In genomic region chr10:70568781-70569495, GRCh38 we compare ENCODE assay signal across 16 cellular contexts. TPM values are rescaled to one million over a fixed set of nuclear protein-coding genes. Genes with fewer than 3 reads are reported as not detected.
DNase-seq lines count a peak whose midpoint lies in the region; ATAC-seq and TF ChIP-seq lines count a peak whose summit lies in the region.
"Had no signal": no experiment of that assay in that cellular context is flagged by ENCODE, and none has a peak within 500 bp of the region (broad histone marks: within the 10 kb centered on the region; RNA-seq: fewer than 3 reads in every experiment).

No MANE protein-coding gene starts in this region.

- H3K4me1 Mint-ChIP-seq in activated T-helper 2 cell treated with anti-CD3 and anti-CD28 coated beads, Interferon-gamma antibody, Interleukin-2, Interleukin-4, amounts not matched to agents 10 μg/mL and 5 μg/mL and 100 μg/mL, durations not matched to agents 14 hours and 24 hours and 36 hours (ENCODE audit: low read depth): peaks cover 6% of the 10 kb centered on the region
- H3K4me1 Mint-ChIP-seq: GM23338 had no signal

- H2AFZ ChIP-seq in DND-41 (ENCODE audit: low read depth, low read length): no peak overlapping the region
- H2AFZ ChIP-seq: GM23338 had no signal

- no peak overlapping the region for H3K27ac Mint-ChIP-seq in activated T-helper 2 cell treated with anti-CD3 and anti-CD28 coated beads, Interferon-gamma antibody, Interleukin-2, Interleukin-4, amounts not matched to agents 10 μg/mL and 5 μg/mL and 100 μg/mL, durations not matched to agents 14 hours and 24 hours and 36 hours
- H3K27ac Mint-ChIP-seq: B cell, CD14-positive monocyte, GM23338, IgD-negative memory B cell had no signal

- no peaks in the 10 kb centered on the region for H3K9me3 ChIP-seq in BLaER1
- no peaks in the 10 kb centered on the region for H3K9me3 ChIP-seq in DND-41 (ENCODE audit: insufficient read depth, low read length, severe bottlenecking)
- H3K9me3 ChIP-seq: Caco-2 had no signal

- H3K36me3 ChIP-seq in BLaER1 (peaks cover 66% of the 10 kb centered on the region), DND-41 (ENCODE audit: insufficient read depth, low read length) (peaks cover 2% of the 10 kb centered on the region; the same call in 1 of the 2 replicates)

- no peak overlapping the region for H3K27ac ChIP-seq in BLaER1
- peak overlapping the region; percentile 37; the same call in 1 of the 2 replicates for H3K27ac ChIP-seq in DND-41 (ENCODE audit: low read length)

- no peaks in the 10 kb centered on the region for H3K9me3 Mint-ChIP-seq in activated T-helper 2 cell treated with anti-CD3 and anti-CD28 coated beads, Interferon-gamma antibody, Interleukin-2, Interleukin-4, amounts not matched to agents 10 μg/mL and 5 μg/mL and 100 μg/mL, durations not matched to agents 14 hours and 24 hours and 36 hours
- H3K9me3 Mint-ChIP-seq: CD8-positive, alpha-beta memory T cell; GM23338; IgD-negative memory B cell had no signal

- TF ChIP-seq CTCF in DND-41 (IDR thresholded peaks at IDR 0.05; ENCODE audit: borderline replicate concordance, extremely low read depth, low read length, poor library complexity, severe bottlenecking): no peak

- ATAC-seq in DND-41 (ENCODE audit: insufficient read depth, low read depth) (no peak), GM19324 (IDR thresholded peaks at IDR 0.05; ENCODE audit: low FRiP score, unreplicated experiment) (no peak)
- ATAC-seq: GM23338 had no signal

- H3K36me3 Mint-ChIP-seq in activated T-helper 2 cell treated with anti-CD3 and anti-CD28 coated beads, Interferon-gamma antibody, Interleukin-2, Interleukin-4, amounts not matched to agents 10 μg/mL and 5 μg/mL and 100 μg/mL, durations not matched to agents 14 hours and 24 hours and 36 hours (ENCODE audit: low read depth): no peaks in the 10 kb centered on the region
- H3K36me3 Mint-ChIP-seq: CD8-positive, alpha-beta memory T cell had no signal

- H3K9ac ChIP-seq in BLaER1 (no peak overlapping the region), DND-41 (ENCODE audit: low read depth, low read length) (no peak overlapping the region)

- H3K4me2 ChIP-seq in BLaER1 (peak overlapping the region; percentile 55), DND-41 (ENCODE audit: insufficient read depth, low read length) (no peak overlapping the region)
- H3K4me2 ChIP-seq: GM23338 had no signal

- no peak overlapping the region for H3K4me3 Mint-ChIP-seq in activated T-helper 2 cell treated with anti-CD3 and anti-CD28 coated beads, Interferon-gamma antibody, Interleukin-2, Interleukin-4, amounts not matched to agents 10 μg/mL and 5 μg/mL and 100 μg/mL, durations not matched to agents 14 hours and 24 hours and 36 hours (ENCODE audit: low read depth)
- H3K4me3 Mint-ChIP-seq: B cell, CD14-positive monocyte, GM23338, IgD-negative memory B cell had no signal

- H3K27me3 ChIP-seq in BLaER1 (no peaks in the 10 kb centered on the region), DND-41 (ENCODE audit: insufficient read depth, low read length, poor library complexity) (no peaks in the 10 kb centered on the region)

- H3K4me1 ChIP-seq in BLaER1 (peaks cover 44% of the 10 kb centered on the region), DND-41 (ENCODE audit: insufficient read depth, low read length) (peaks cover 17% of the 10 kb centered on the region)
- H3K4me1 ChIP-seq: Caco-2 had no signal

- peaks cover 21% of the 10 kb centered on the region for H3K27me3 Mint-ChIP-seq in activated T-helper 2 cell treated with anti-CD3 and anti-CD28 coated beads, Interferon-gamma antibody, Interleukin-2, Interleukin-4, amounts not matched to agents 10 μg/mL and 5 μg/mL and 100 μg/mL, durations not matched to agents 14 hours and 24 hours and 36 hours (ENCODE audit: low read depth)
- H3K27me3 Mint-ChIP-seq: B cell; CD8-positive, alpha-beta memory T cell had no signal

- no peaks in the 10 kb centered on the region for H3K79me2 ChIP-seq in DND-41 (ENCODE audit: insufficient read depth, low read length)

- no peak for DNase-seq in DND-41
- DNase-seq in cerebellar cortex (ENCODE audit: low spot score): peak; percentile 67
- peak; percentile 40 for DNase-seq in retina
- no peak for DNase-seq in activated T-helper 2 cell treated with anti-CD3 and anti-CD28 coated beads, Interferon-gamma antibody, Interleukin-2, Interleukin-4, amounts not matched to agents 10 μg/mL and 5 μg/mL and 100 μg/mL, durations not matched to agents 14 hours and 24 hours and 36 hours (ENCODE audit: low spot score)
- no peak for DNase-seq in stimulated activated CD4-positive, alpha-beta T cell treated with anti-CD3 and anti-CD28 coated beads, Interleukin-4, amount 100 ng/mL, for 1 hour
- DNase-seq in stimulated activated CD4-positive, alpha-beta T cell treated with anti-CD3 and anti-CD28 coated beads, Interleukin-1b, Interleukin-23, amount 100 ng/mL, for 48 hours: no peak
- DNase-seq: CD8-positive, alpha-beta memory T cell; H7 had no signal

- H4K20me1 ChIP-seq in BLaER1 (0 out of 2 replicates have a peak, but pooled peaks cover 11% of the 10 kb centered on the region), DND-41 (ENCODE audit: insufficient read depth, low read length) (0 out of 2 replicates have a peak, but pooled peaks cover 1% of the 10 kb centered on the region)

- intact Hi-C loops in activated T-helper 2 cell treated with anti-CD3 and anti-CD28 coated beads, Interferon-gamma antibody, Interleukin-2, Interleukin-4, amounts not matched to agents 10 μg/mL and 5 μg/mL and 100 μg/mL, durations not matched to agents 14 hours and 24 hours and 36 hours (cut with micrococcal nuclease): no loop called here

- H3K4me3 ChIP-seq in BLaER1: no peak overlapping the region
- no peak overlapping the region for H3K4me3 ChIP-seq in DND-41 (ENCODE audit: low read depth in 1 of 2, low read length in 2 of 2)
- H3K4me3 ChIP-seq: GM23338 had no signal

RNA-seq across cellular contexts. Expression of gene PRF1, which starts 33.6 kb away (rescaled TPM):
- total RNA-seq in activated T-helper 2 cell treated with anti-CD3 and anti-CD28 coated beads, Interferon-gamma antibody, Interleukin-2, Interleukin-4, amounts not matched to agents 10 μg/mL and 5 μg/mL and 100 μg/mL, durations not matched to agents 14 hours and 24 hours and 36 hours: 67.7 and 69.6 TPM in 2 replicates
- total RNA-seq: GM23338, H7, HT1080 had no signal

Comparison
In these comparisons a context has a peak if more than half of its experiments do, and no peak if none do; other contexts are left out.
1. DNase-seq: peak in cerebellar cortex (single experiment) and retina (single experiment); none in DND-41 (single experiment), activated T-helper 2 cell treated with anti-CD3 and anti-CD28 coated beads, Interferon-gamma antibody, Interleukin-2, Interleukin-4, amounts not matched to agents 10 μg/mL and 5 μg/mL and 100 μg/mL, durations not matched to agents 14 hours and 24 hours and 36 hours (single experiment), stimulated activated CD4-positive, alpha-beta T cell treated with anti-CD3 and anti-CD28 coated beads, Interleukin-4, amount 100 ng/mL, for 1 hour (single experiment) and stimulated activated CD4-positive, alpha-beta T cell treated with anti-CD3 and anti-CD28 coated beads, Interleukin-1b, Interleukin-23, amount 100 ng/mL, for 48 hours (single experiment).